ENCODE assay signal across 9 cellular contexts in the genomic region with DNA sequence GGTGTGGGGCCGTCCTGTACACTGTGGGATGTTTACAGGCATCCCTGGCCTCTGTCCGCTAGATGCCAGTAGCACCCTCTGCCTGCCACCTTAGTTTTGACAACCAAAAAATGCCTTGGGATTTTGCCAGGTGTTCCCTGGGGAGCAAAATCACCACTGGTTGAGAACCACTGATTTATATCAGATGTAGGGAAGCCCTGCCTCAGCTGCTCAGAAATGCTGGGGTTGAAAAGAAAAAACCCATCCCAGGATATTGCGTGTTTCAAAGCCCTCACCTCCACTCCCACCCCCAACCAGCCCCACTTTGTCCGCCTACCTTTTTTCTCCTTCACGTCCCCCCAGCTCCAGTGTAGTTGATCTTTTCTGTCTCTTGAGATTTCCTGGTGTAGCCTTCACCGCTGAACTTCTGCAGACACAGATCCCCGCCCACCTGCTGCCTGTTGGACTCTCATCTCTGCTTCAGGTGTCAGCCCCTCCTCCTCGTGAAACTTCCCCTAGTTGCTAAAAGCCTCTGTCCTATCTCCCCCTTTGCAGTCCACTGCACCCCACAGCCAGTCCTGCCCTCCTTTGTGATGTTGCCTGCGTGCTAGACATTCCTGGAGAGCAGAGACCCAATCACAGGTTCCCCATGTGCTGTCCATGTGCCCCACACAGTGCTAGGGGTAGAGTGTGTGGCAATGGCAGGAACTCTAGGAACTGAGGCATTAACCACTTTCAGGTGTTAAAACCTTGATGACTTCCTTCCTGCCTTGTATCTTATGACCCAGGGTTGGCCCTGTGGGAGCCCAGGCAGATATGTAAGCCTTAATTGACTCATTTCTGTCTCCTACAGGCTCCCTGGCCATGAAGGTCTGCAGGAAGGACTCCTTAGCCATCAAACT.
DNase-seq lines count a peak whose midpoint lies in the region; ATAC-seq and TF ChIP-seq lines count a peak whose summit lies in the region.
"Had no signal": no experiment of that assay in that cellular context is flagged by ENCODE, and none has a peak within 500 bp of the region (broad histone marks: within the 10 kb centered on the region; RNA-seq: fewer than 3 reads in every experiment).

No MANE protein-coding gene starts in this region.

- H2AFZ ChIP-seq in SU-DHL-6 (ENCODE audit: low read depth, low read length, severe bottlenecking) (no peak overlapping the region), SK-N-SH (ENCODE audit: low read depth) (no peak overlapping the region)

- DNase-seq in right lobe of liver (peak in 1 of 3 donors; percentile 66), NCI-H2029 treated with DMSO at 0.1 percent for 48 hours (lab: John Stamatoyannopoulos, UW) (no peak), SK-N-SH (no peak), NOMO-1 treated with DMSO at 0.1 percent for 48 hours (lab: John Stamatoyannopoulos, UW; ENCODE audit: unreplicated experiment) (no peak)

- intact Hi-C loops in right lobe of liver (cut with DNase I): no loop called here

- H3K27me3 ChIP-seq in BLaER1 (no peaks in the 10 kb centered on the region), SU-DHL-6 (ENCODE audit: low read length) (no peaks in the 10 kb centered on the region), right lobe of liver (no peaks in the 10 kb centered on the region), SK-N-SH (ENCODE audit: insufficient read depth) (no peaks in the 10 kb centered on the region)

- TF ChIP-seq EP300 in SK-N-SH (IDR thresholded peaks at IDR 0.05; ENCODE audit: borderline replicate concordance in 1 of 2, low read depth in 1 of 2, low read length in 1 of 2): no peak

- H3K9me2 ChIP-seq in SU-DHL-6 (replicated peaks; ENCODE audit: insufficient read depth, low read length): no peaks in the 10 kb centered on the region
- no peaks in the 10 kb centered on the region for H3K9me2 ChIP-seq in SK-N-SH

- no peaks in the 10 kb centered on the region for H4K20me1 ChIP-seq in BLaER1
- H4K20me1 ChIP-seq in SU-DHL-6 (ENCODE audit: low read depth, low read length): no peaks in the 10 kb centered on the region
- H4K20me1 ChIP-seq in SK-N-SH (ENCODE audit: insufficient read depth): no peaks in the 10 kb centered on the region

- H3K36me3 ChIP-seq in BLaER1 (no peaks in the 10 kb centered on the region), SU-DHL-6 (ENCODE audit: low read length) (no peaks in the 10 kb centered on the region), right lobe of liver (no peaks in the 10 kb centered on the region), SK-N-SH (replicated peaks in 1 of 2; ENCODE audit: control insufficient read depth in 1 of 2, insufficient read depth in 2 of 2, low read length in 1 of 2) (no peaks in the 10 kb centered on the region)

- H3K9me3 ChIP-seq in BLaER1: no peaks in the 10 kb centered on the region
- no peaks in the 10 kb centered on the region for H3K9me3 ChIP-seq in SU-DHL-6 (ENCODE audit: insufficient read depth, low read length)
- no peaks in the 10 kb centered on the region for H3K9me3 ChIP-seq in right lobe of liver
- no peaks in the 10 kb centered on the region for H3K9me3 ChIP-seq in SK-N-SH
- H3K9me3 ChIP-seq: thoracic aorta had no signal

- WGBS in right lobe of liver (ENCODE audit: insufficient coverage, low coverage, low lambda C conversion rate, missing lambda C conversion rate): 48% methylated on average over 7 of the region's 9 CpGs
- WGBS in SK-N-SH (ENCODE audit: low lambda C conversion rate): 57% methylated on average over 9 of the region's 9 CpGs

- H3K4me2 ChIP-seq in BLaER1 (peak overlapping the region; percentile 77), SU-DHL-6 (ENCODE audit: low read depth, low read length, poor library complexity, severe bottlenecking) (peak overlapping the region; percentile 5), SK-N-SH (no peak overlapping the region)

- ATAC-seq in GM18520 (IDR thresholded peaks at IDR 0.05; ENCODE audit: unreplicated experiment): peak; percentile 83
- ATAC-seq in HG02973 (IDR thresholded peaks at IDR 0.05; ENCODE audit: unreplicated experiment): peak; percentile 88
- ATAC-seq in right lobe of liver: peak; percentile 66 to 90 (median 82)

- H3K9ac ChIP-seq in BLaER1 (no peak overlapping the region), SU-DHL-6 (ENCODE audit: low read length) (no peak overlapping the region), SK-N-SH (no peak overlapping the region)

- peaks cover 38% of the 10 kb centered on the region for H3K4me1 ChIP-seq in BLaER1
- no peaks in the 10 kb centered on the region for H3K4me1 ChIP-seq in right lobe of liver
- H3K4me1 ChIP-seq in SK-N-SH (ENCODE audit: control insufficient read depth in 1 of 2, insufficient read depth in 2 of 2, low read depth in 1 of 2, low read length in 1 of 2): no peaks in the 10 kb centered on the region

- TF ChIP-seq CTCF in SU-DHL-6 (IDR thresholded peaks at IDR 0.05; ENCODE audit: insufficient read depth, low read length, poor library complexity, severe bottlenecking) (peak; percentile 36), right lobe of liver (IDR thresholded peaks at IDR 0.05) (peak; percentile 38 to 59 (median 42)), SK-N-SH (IDR thresholded peaks at IDR 0.05) (no peak)

- TF ChIP-seq POLR2A in right lobe of liver (IDR thresholded peaks at IDR 0.05): no peak

- CTCF ChIA-PET in SK-N-SH (lab: Yijun Ruan, JAX): interaction anchor here (1.5 kb wide), 1 partner anchor 318 kb away, joined by 7 read pairs; no protein-coding TSS in a partner anchor

- H3K4me3 ChIP-seq in BLaER1 (peak overlapping the region; percentile 37; the same call in 1 of the 2 replicates), SU-DHL-6 (ENCODE audit: insufficient read depth, low read length, poor library complexity, severe bottlenecking) (no peak overlapping the region), right lobe of liver (no peak overlapping the region), SK-N-SH (ENCODE audit: low read depth in 2 of 2, low read length in 1 of 2) (no peak overlapping the region)
- H3K4me3 ChIP-seq: thoracic aorta had no signal

- POLR2A ChIA-PET in SK-N-SH (lab: Yijun Ruan, JAX): no interaction called here

- H3F3A ChIP-seq in SU-DHL-6 (ENCODE audit: insufficient read depth): no peaks in the 10 kb centered on the region
- no peaks in the 10 kb centered on the region for H3F3A ChIP-seq in SK-N-SH (replicated peaks; ENCODE audit: insufficient read depth)

- H3K27ac ChIP-seq in BLaER1 (no peak overlapping the region), SU-DHL-6 (ENCODE audit: low read depth, low read length) (no peak overlapping the region), right lobe of liver (no peak overlapping the region), SK-N-SH (ENCODE audit: low read depth in 2 of 2, low read length in 1 of 2) (no peak overlapping the region)
- H3K27ac ChIP-seq: thoracic aorta had no signal

- H3K79me2 ChIP-seq in SU-DHL-6 (ENCODE audit: insufficient read depth, low read length): no peaks in the 10 kb centered on the region
- no peaks in the 10 kb centered on the region for H3K79me2 ChIP-seq in SK-N-SH (ENCODE audit: insufficient read depth)

- no peak for TF ChIP-seq RAD21 in SK-N-SH (IDR thresholded peaks at IDR 0.05; ENCODE audit: low read length)

TF ChIP-seq in SK-N-SH, 30 proteins besides CTCF, POLR2A, EP300 and RAD21 (continues in another document):
- TF ChIP-seq RCOR1 (IDR thresholded peaks at IDR 0.05; ENCODE audit: low read length): no peak
- no peak for TF ChIP-seq TAF1 (IDR thresholded peaks at IDR 0.05; ENCODE audit: borderline replicate concordance, low read depth, low read length)
- TF ChIP-seq YY1 (IDR thresholded peaks at IDR 0.05; ENCODE audit: low read depth): no peak
- TF ChIP-seq IRF3 (IDR thresholded peaks at IDR 0.05; ENCODE audit: low read depth, low read length): no peak
- TF ChIP-seq NFIC (IDR thresholded peaks at IDR 0.05; ENCODE audit: borderline replicate concordance): no peak
- no peak for TF ChIP-seq RFX5 (IDR thresholded peaks at IDR 0.05; ENCODE audit: low read length)
- TF ChIP-seq RXRA (IDR thresholded peaks at IDR 0.05; ENCODE audit: borderline replicate concordance, low read depth): no peak
- no peak for TF ChIP-seq SMC3 (IDR thresholded peaks at IDR 0.05; ENCODE audit: low read depth, low read length)
- no peak for TF ChIP-seq MEF2A (IDR thresholded peaks at IDR 0.05; ENCODE audit: borderline replicate concordance, low read depth)
- TF ChIP-seq GABPA (IDR thresholded peaks at IDR 0.05; ENCODE audit: low read depth): no peak
- TF ChIP-seq, protein P1, sequence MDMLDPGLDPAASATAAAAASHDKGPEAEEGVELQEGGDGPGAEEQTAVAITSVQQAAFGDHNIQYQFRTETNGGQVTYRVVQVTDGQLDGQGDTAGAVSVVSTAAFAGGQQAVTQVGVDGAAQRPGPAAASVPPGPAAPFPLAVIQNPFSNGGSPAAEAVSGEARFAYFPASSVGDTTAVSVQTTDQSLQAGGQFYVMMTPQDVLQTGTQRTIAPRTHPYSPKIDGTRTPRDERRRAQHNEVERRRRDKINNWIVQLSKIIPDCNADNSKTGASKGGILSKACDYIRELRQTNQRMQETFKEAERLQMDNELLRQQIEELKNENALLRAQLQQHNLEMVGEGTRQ (IDR thresholded peaks at IDR 0.05; ENCODE audit: borderline replicate concordance, low read depth, low read length): no peak
- no peak for TF ChIP-seq CHD2 (IDR thresholded peaks at IDR 0.05; ENCODE audit: low read length, partially characterized antibody)
- no peak for TF ChIP-seq NRF1 (IDR thresholded peaks at IDR 0.05; ENCODE audit: low read depth, low read length)
- TF ChIP-seq ELF1 (IDR thresholded peaks at IDR 0.05): no peak
- TF ChIP-seq POLR2AphosphoS5 (IDR thresholded peaks at IDR 0.05; ENCODE audit: low read depth, low read length): no peak
